8 cellular contexts compared by ENCODE assay signal in genomic region chr2:169798397-169798717, GRCh38. TPM values are rescaled to one million over a fixed set of nuclear protein-coding genes. Genes with fewer than 3 reads are reported as not detected.
DNase-seq lines count a peak whose midpoint lies in the region; ATAC-seq and TF ChIP-seq lines count a peak whose summit lies in the region.

No MANE protein-coding gene starts in this region.

- peaks cover 9% of the 10 kb centered on the region for H3K36me3 ChIP-seq in CD8-positive, alpha-beta memory T cell (ENCODE audit: insufficient read depth, low read length)
- no peaks in the 10 kb centered on the region for H3K36me3 ChIP-seq in Loucy (ENCODE audit: insufficient read depth, low read length)
- peaks cover 6 to 47% of the 10 kb centered on the region in 2 donors for H3K36me3 ChIP-seq in neuronal stem cell (replicated peaks in 1 of 2; ENCODE audit: control insufficient read depth in 2 of 2, insufficient read depth in 2 of 2, low read length in 2 of 2)

- no peak overlapping the region for H3K14ac ChIP-seq in neuronal stem cell (ENCODE audit: low read length)

- no peaks in the 10 kb centered on the region for H3K9me3 Mint-ChIP-seq in CD8-positive, alpha-beta memory T cell
- no peaks in the 10 kb centered on the region for H3K9me3 Mint-ChIP-seq in effector memory CD8-positive, alpha-beta T cell

- H3K27ac Mint-ChIP-seq in CD8-positive, alpha-beta memory T cell, result peak overlapping the region; percentile 87 to 98 (median 90)
- peak overlapping the region; percentile 95 to 99 for H3K27ac Mint-ChIP-seq in effector memory CD8-positive, alpha-beta T cell

- peaks cover 4% of the 10 kb centered on the region for H3K79me1 ChIP-seq in neuronal stem cell (ENCODE audit: low read depth, low read length)

- H3K27me3 Mint-ChIP-seq in CD8-positive, alpha-beta memory T cell, result no peaks in the 10 kb centered on the region
- H3K27me3 Mint-ChIP-seq in effector memory CD8-positive, alpha-beta T cell, result no peaks in the 10 kb centered on the region

- no peaks in the 10 kb centered on the region for H3K27me3 ChIP-seq in CD8-positive, alpha-beta memory T cell (ENCODE audit: insufficient read depth, low read length, poor library complexity, severe bottlenecking)
- H3K27me3 ChIP-seq in Loucy (ENCODE audit: insufficient read depth, low read length, poor library complexity, severe bottlenecking) (no peaks in the 10 kb centered on the region), neuronal stem cell (ENCODE audit: control insufficient read depth in 3 of 3, insufficient read depth in 3 of 3, low read depth in 1 of 3, low read length in 3 of 3) (no peaks in the 10 kb centered on the region)

- H3K9me2 ChIP-seq in Loucy (replicated peaks; ENCODE audit: low read depth, low read length), result no peaks in the 10 kb centered on the region

- H3K4me2 ChIP-seq in Loucy (ENCODE audit: low read depth, low read length, poor library complexity, severe bottlenecking), result peak overlapping the region; percentile 93
- no peak overlapping the region for H3K4me2 ChIP-seq in neuronal stem cell (ENCODE audit: insufficient read depth, low read length, poor library complexity, severe bottlenecking)

- no peak for TF ChIP-seq CTCF in Loucy (conservative IDR thresholded peaks at IDR 0.05; ENCODE audit: low read length)

- H3K79me2 ChIP-seq in Loucy (ENCODE audit: insufficient read depth, low read length), result peaks cover 45% of the 10 kb centered on the region

- no peak overlapping the region for H2BK12ac ChIP-seq in neuronal stem cell (ENCODE audit: low read length)

- H2BK15ac ChIP-seq in neuronal stem cell (ENCODE audit: low read length), result no peak overlapping the region

- H3K23ac ChIP-seq in neuronal stem cell (ENCODE audit: low read depth, low read length, poor library complexity), result no peak overlapping the region

- H4K8ac ChIP-seq in neuronal stem cell (ENCODE audit: low read depth, low read length), result no peak overlapping the region

- DNase-seq in CD8-positive, alpha-beta memory T cell, result no peak
- DNase-seq in effector memory CD8-positive, alpha-beta T cell, result no peak
- DNase-seq in neuronal stem cell (ENCODE audit: low spot score) (no peak), HUDEP-2 (lab: John Stamatoyannopoulos, UW; ENCODE audit: unreplicated experiment in 76 of 76) (no peak), NCI-H510A treated with DMSO at 0.1 percent for 48 hours (lab: John Stamatoyannopoulos, UW) (no peak), NCI-H1436 treated with DMSO at 0.1 percent for 48 hours (lab: John Stamatoyannopoulos, UW) (no peak), dedifferentiated amniotic fluid mesenchymal stem cell (ENCODE audit: extremely low spot score) (no peak)

- H3K27ac ChIP-seq in CD8-positive, alpha-beta memory T cell (ENCODE audit: low read depth, low read length), result peak overlapping the region; percentile 96
- H3K27ac ChIP-seq in neuronal stem cell (replicated peaks; ENCODE audit: low read length), result no peak overlapping the region

- no peak overlapping the region for H3K4ac ChIP-seq in neuronal stem cell (ENCODE audit: low read length)

- H3K18ac ChIP-seq in neuronal stem cell (ENCODE audit: low read length), result no peak overlapping the region

- H3K4me1 ChIP-seq in CD8-positive, alpha-beta memory T cell (ENCODE audit: insufficient read depth, low read length), result peaks cover 27% of the 10 kb centered on the region
- H3K4me1 ChIP-seq in Loucy (ENCODE audit: insufficient read depth, low read length, poor library complexity, severe bottlenecking) (peaks cover 39% of the 10 kb centered on the region), neuronal stem cell (ENCODE audit: control insufficient read depth in 2 of 2, insufficient read depth in 1 of 2, low read depth in 1 of 2, low read length in 2 of 2) (peaks cover 0 to 4% of the 10 kb centered on the region in 2 donors)

- peaks cover 3% of the 10 kb centered on the region; the same call in 1 of the 2 replicates for H3F3A ChIP-seq in Loucy (ENCODE audit: low read depth)

- H4K20me1 ChIP-seq in Loucy (ENCODE audit: insufficient read depth, low read length, poor library complexity, severe bottlenecking), result peaks cover 38% of the 10 kb centered on the region

- H3K9me3 ChIP-seq in CD8-positive, alpha-beta memory T cell (ENCODE audit: low read length), result no peaks in the 10 kb centered on the region
- no peaks in the 10 kb centered on the region for H3K9me3 ChIP-seq in Loucy (ENCODE audit: insufficient read depth, low read depth, low read length)
- no peaks in the 10 kb centered on the region for H3K9me3 ChIP-seq in neuronal stem cell (replicated peaks in 1 of 2; ENCODE audit: control insufficient read depth in 2 of 2, insufficient read depth in 1 of 2, low read depth in 1 of 2, low read length in 2 of 2)

- H2BK120ac ChIP-seq in neuronal stem cell (ENCODE audit: low read depth, low read length), result no peak overlapping the region

- no peak overlapping the region for H2AK5ac ChIP-seq in neuronal stem cell (ENCODE audit: low read depth, low read length)

- ATAC-seq in effector memory CD8-positive, alpha-beta T cell (replicated peaks), result no peak

- H3K36me3 Mint-ChIP-seq in CD8-positive, alpha-beta memory T cell, result peaks cover 0 to 25% (median 6%) of the 10 kb centered on the region in 3 donors
- peaks cover 50% of the 10 kb centered on the region for H3K36me3 Mint-ChIP-seq in effector memory CD8-positive, alpha-beta T cell (ENCODE audit: insufficient read depth)

- peaks cover 33 to 46% (median 44%) of the 10 kb centered on the region in 3 donors for H3K4me1 Mint-ChIP-seq in CD8-positive, alpha-beta memory T cell
- peaks cover 10 to 19% of the 10 kb centered on the region in 2 donors for H3K4me1 Mint-ChIP-seq in effector memory CD8-positive, alpha-beta T cell (ENCODE audit: low read depth in 2 of 2)

- WGBS in neuronal stem cell (ENCODE audit: extremely low coverage in 2 of 2, insufficient read length in 2 of 2, insufficient replicate concordance in 1 of 2), 2 donors, result no CpG with 5 or more reads among the region's 4 CpGs

- no peak overlapping the region for H4K91ac ChIP-seq in neuronal stem cell (ENCODE audit: low read depth, low read length, poor library complexity)

- H2BK5ac ChIP-seq in neuronal stem cell (ENCODE audit: low read length), result no peak overlapping the region

- peak overlapping the region; percentile 84 to 98 (median 91) for H3K4me3 Mint-ChIP-seq in CD8-positive, alpha-beta memory T cell
- peak overlapping the region; percentile 88 to 91 for H3K4me3 Mint-ChIP-seq in effector memory CD8-positive, alpha-beta T cell

- CTCF ChIA-PET in CD8-positive, alpha-beta memory T cell (lab: Charles Lee), result interaction anchor here (1.0 to 1.6 kb wide), 3 partner anchors 26 to 270 kb away, joined by 3 read pairs; partner anchors contain the start of genes METTL5 and UBR3

- H3K9ac ChIP-seq in Loucy (ENCODE audit: low read depth, low read length, poor library complexity, severe bottlenecking), result peak overlapping the region; percentile 89
- H3K9ac ChIP-seq in neuronal stem cell (ENCODE audit: low read depth, low read length, poor library complexity), result no peak overlapping the region

- H3K4me3 ChIP-seq in CD8-positive, alpha-beta memory T cell (ENCODE audit: low read length), result peak overlapping the region; percentile 81
- H3K4me3 ChIP-seq in Loucy (ENCODE audit: low read length, poor library complexity, severe bottlenecking), result peak overlapping the region; percentile 96
- peak overlapping the region in 1 of 2 donors; percentile 92 for H3K4me3 ChIP-seq in neuronal stem cell (ENCODE audit: low read length in 2 of 2)

- H2AFZ ChIP-seq in Loucy (ENCODE audit: low read length) (peak overlapping the region; percentile 87), neuronal stem cell (ENCODE audit: low read length) (peak overlapping the region; percentile 97)

- POLR2A ChIA-PET in CD8-positive, alpha-beta memory T cell (lab: Charles Lee), result interaction anchor here (0.8 to 2.1 kb wide), 6 partner anchors 10 to 225 kb away, joined by 4 to 15 read pairs (median 9); partner anchors contain the start of genes FASTKD1, METTL5, PPIG and UBR3

RNA-seq across cellular contexts. Expression of gene SSB, which starts 0.3 kb away (rescaled TPM):
- total RNA-seq in CD8-positive, alpha-beta memory T cell, result 100 to 1,000 TPM; 101 to 113 TPM
- polyA plus RNA-seq in CD8-positive, alpha-beta memory T cell, result 153 TPM
- 303 TPM for polyA plus RNA-seq in neuronal stem cell (2013, experiment 1 of 2)
- polyA plus RNA-seq in neuronal stem cell (2013, experiment 2 of 2), result 305 TPM

RNA-seq across cellular contexts. Expression of gene METTL5, which starts 26.3 kb away (rescaled TPM):
- 100 to 1,000 TPM in 1 of 2 experiments, 10 to 100 TPM in 1; 93.0 to 100 TPM for total RNA-seq in CD8-positive, alpha-beta memory T cell
- polyA plus RNA-seq in CD8-positive, alpha-beta memory T cell, result 116 TPM
- polyA plus RNA-seq in neuronal stem cell (2013, experiment 1 of 2), result 121 TPM
- 124 TPM for polyA plus RNA-seq in neuronal stem cell (2013, experiment 2 of 2)

RNA-seq across cellular contexts. Expression of gene UBR3, which starts 28.9 kb away (rescaled TPM):
- 10 to 100 TPM; 21.9 to 22.1 TPM for total RNA-seq in CD8-positive, alpha-beta memory T cell
- polyA plus RNA-seq in CD8-positive, alpha-beta memory T cell, result 8.5 TPM
- polyA plus RNA-seq in neuronal stem cell (2013, experiment 1 of 2), result 10.9 TPM
- 11.4 TPM for polyA plus RNA-seq in neuronal stem cell (2013, experiment 2 of 2)
